Comparison of ENCODE assay signal across 8 cellular contexts in the genomic region with DNA sequence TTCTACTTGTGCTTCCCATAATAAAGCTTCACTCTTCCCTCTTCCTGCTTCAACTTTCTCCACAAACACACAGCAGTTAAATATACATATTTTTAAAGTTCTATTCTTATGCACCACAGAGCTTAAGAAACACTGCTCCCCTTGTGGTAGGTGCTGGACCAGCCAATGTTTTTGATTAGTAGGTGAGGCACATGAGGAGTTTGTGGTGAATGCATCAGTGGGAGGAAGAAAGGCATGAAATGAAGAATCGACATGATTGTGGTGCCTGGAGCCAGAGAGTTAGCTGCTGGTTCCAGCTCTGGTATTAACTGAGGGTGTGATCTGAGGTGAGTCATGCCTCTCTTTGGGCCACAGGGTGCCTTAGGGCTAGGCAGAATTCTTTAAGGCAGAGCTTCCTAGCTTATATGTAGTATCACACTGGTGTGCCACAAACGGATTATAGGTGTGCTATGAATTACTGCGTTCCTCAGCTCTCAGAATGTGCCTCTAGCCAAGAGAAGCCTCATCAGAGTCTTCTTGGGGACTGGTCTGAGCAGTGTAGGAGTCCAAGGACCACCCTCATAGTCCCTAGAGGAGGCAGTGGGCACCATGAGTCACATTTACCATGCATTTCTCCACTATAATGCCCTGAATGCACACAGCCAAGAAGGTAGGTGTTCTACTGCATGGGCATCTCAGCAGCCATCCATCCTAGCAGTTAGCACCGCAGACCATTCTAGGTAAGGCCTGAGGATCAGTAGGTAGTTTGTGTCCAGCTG.
DNase-seq lines count a peak whose midpoint lies in the region; ATAC-seq and TF ChIP-seq lines count a peak whose summit lies in the region.

No MANE protein-coding gene starts in this region.

- 40 to 94% methylated on average over 1 to 3 of the region's 4 CpGs for WGBS in gastroesophageal sphincter (ENCODE audit: low coverage in 1 of 2), 2 donors

- peaks cover 0 to 8% (median 0%) of the 10 kb centered on the region in 3 donors for H3K9me3 ChIP-seq in gastroesophageal sphincter

- H3K27ac ChIP-seq in gastroesophageal sphincter: no peak overlapping the region

- no peaks in the 10 kb centered on the region for H3K27me3 ChIP-seq in GM06990 (replicated peaks; ENCODE audit: control insufficient read depth, insufficient read depth, low read length)
- H3K27me3 ChIP-seq in gastroesophageal sphincter: no peaks in the 10 kb centered on the region

- ATAC-seq in GM21529 (IDR thresholded peaks at IDR 0.05; ENCODE audit: unreplicated experiment) (peak; percentile 63), gastroesophageal sphincter (no peak)

- no peaks in the 10 kb centered on the region for H3K4me1 ChIP-seq in gastroesophageal sphincter

- TF ChIP-seq EP300 in gastroesophageal sphincter (IDR thresholded peaks at IDR 0.05): no peak

- TF ChIP-seq POLR2A in gastroesophageal sphincter (IDR thresholded peaks at IDR 0.05): no peak

- TF ChIP-seq CTCF in GM06990 (IDR thresholded peaks at IDR 0.05; ENCODE audit: insufficient read depth, low read length, poor library complexity, severe bottlenecking) (peak; percentile 64), gastroesophageal sphincter (IDR thresholded peaks at IDR 0.05) (no peak)

- H3K36me3 ChIP-seq in GM06990 (ENCODE audit: control insufficient read depth, insufficient read depth, low read length): no peaks in the 10 kb centered on the region
- no peaks in the 10 kb centered on the region for H3K36me3 ChIP-seq in gastroesophageal sphincter

- H3K4me3 ChIP-seq in GM06990 (replicated peaks; ENCODE audit: low read depth, low read length): no peak overlapping the region
- no peak overlapping the region for H3K4me3 ChIP-seq in gastroesophageal sphincter

- DNase-seq in GM06990 (ENCODE audit: extremely low read depth, insufficient read length) (peak; percentile 53), HS-27A (ENCODE audit: low read depth) (peak; percentile 73), fibroblast of gingiva (ENCODE audit: low read depth) (peak; percentile 57), hippocampal formation (lab: John Stamatoyannopoulos, UW) (no peak)
- DNase-seq in activated CD4-positive, alpha-beta T cell treated with anti-CD3 and anti-CD28 coated beads for 4 hours: peak; percentile 48 to 52
- DNase-seq in stimulated activated CD4-positive, alpha-beta T cell treated with anti-CD3 and anti-CD28 coated beads, TNF-alpha, amount 100 ng/mL, for 4 hours (ENCODE audit: low read depth in 3 of 3): peak; percentile 6 to 27 (median 9)

Comparison
In these comparisons a context has a peak if more than half of its experiments do, and no peak if none do; other contexts are left out.
1. DNase-seq: peak in GM06990 (single experiment), HS-27A (single experiment), activated CD4-positive, alpha-beta T cell treated with anti-CD3 and anti-CD28 coated beads for 4 hours (2 of 2), fibroblast of gingiva (single experiment) and stimulated activated CD4-positive, alpha-beta T cell treated with anti-CD3 and anti-CD28 coated beads, TNF-alpha, amount 100 ng/mL, for 4 hours (3 of 3); none in hippocampal formation (0 of 2).